Comparison of ENCODE assay signal across 1 cellular context in genomic region chr19:39170398-39171231, GRCh38.
TF ChIP-seq lines count a peak whose summit lies in the region.

No MANE protein-coding gene starts in this region.

TF ChIP-seq in H1, 55 proteins besides CTCF, POLR2A, EP300 and RAD21:
- TF ChIP-seq CHD1 (IDR thresholded peaks at IDR 0.05; ENCODE audit: low read depth, low read length) (no peak), JUND (IDR thresholded peaks at IDR 0.05; ENCODE audit: low read length) (no peak), NRF1 (IDR thresholded peaks at IDR 0.05; ENCODE audit: low read depth, low read length) (no peak), POU5F1 (IDR thresholded peaks at IDR 0.05; ENCODE audit: low read depth, low read length) (no peak), NANOG (IDR thresholded peaks at IDR 0.05; ENCODE audit: insufficient read depth, low read depth, low read length, poor library complexity, severe bottlenecking) (no peak), CBX8 (IDR thresholded peaks at IDR 0.05; ENCODE audit: borderline replicate concordance, low read depth, low read length) (no peak), BRCA1 (IDR thresholded peaks at IDR 0.05; ENCODE audit: low read depth, low read length) (no peak), JUN (IDR thresholded peaks at IDR 0.05; ENCODE audit: low read depth, low read length) (no peak), SIRT6 (IDR thresholded peaks at IDR 0.05; ENCODE audit: low read length) (no peak), KDM4A (IDR thresholded peaks at IDR 0.05; ENCODE audit: low read depth, low read length, severe bottlenecking) (no peak), RBBP5 (IDR thresholded peaks at IDR 0.05; ENCODE audit: borderline replicate concordance, low read depth, low read length) (no peak), SP2 (IDR thresholded peaks at IDR 0.05; ENCODE audit: low read length) (no peak), CTBP2 (IDR thresholded peaks at IDR 0.05; ENCODE audit: borderline replicate concordance, insufficient read depth, insufficient read length, low read length) (no peak)
